Comparison of ENCODE assay signal across 33 cellular contexts in genomic region chr1:213604477-213604876, GRCh38.
"Had no signal": no experiment of that assay in that cellular context is flagged by ENCODE, and none has a peak within 500 bp of the region (broad histone marks: within the 10 kb centered on the region; RNA-seq: fewer than 3 reads in every experiment).

No MANE protein-coding gene starts in this region.

- H3K27ac ChIP-seq: ascending aorta, breast epithelium, cardiac muscle cell, epithelial cell of prostate, esophagus squamous epithelium, gastroesophageal sphincter, heart right ventricle, hepatocyte, VCaP had no signal

- FAIRE-seq: colon, endometrium, endothelial cell of umbilical vein, TTC549 had no signal

- H3K4me1 ChIP-seq: ascending aorta, breast epithelium, gastroesophageal sphincter had no signal

- H3K27me3 ChIP-seq: ascending aorta, breast epithelium, cardiac muscle cell, hepatocyte had no signal

- H3K9me3 ChIP-seq: ascending aorta, breast epithelium, esophagus squamous epithelium, gastroesophageal sphincter, heart right ventricle had no signal

- H3K4me3 ChIP-seq: ascending aorta, breast epithelium, cardiac muscle cell, esophagus squamous epithelium, gastroesophageal sphincter, heart right ventricle, hepatocyte had no signal

- H2AFZ ChIP-seq: hepatocyte had no signal

- H3K4me2 ChIP-seq: hepatocyte had no signal

- H3K36me3 ChIP-seq: ascending aorta, breast epithelium, cardiac muscle cell, esophagus squamous epithelium, gastroesophageal sphincter, heart right ventricle had no signal

- ATAC-seq: activated naive CD4-positive, alpha-beta T cell treated with anti-CD3 and anti-CD28 coated beads, Interleukin-2, amount 50 U/mL, for 72 hours; activated T-cell treated with anti-CD3 and anti-CD28 coated beads, Interleukin-2, amount 50 U/mL, for 72 hours; gastroesophageal sphincter; heart right ventricle; WTC11 had no signal

- DNase-seq: activated CD4-positive, alpha-beta memory T cell treated with anti-CD3 and anti-CD28 coated beads, Interleukin-2, amount 10 ng/mL, durations not matched to agents 7 days and 5 days; activated CD4-positive, alpha-beta T cell treated with anti-CD3 and anti-CD28 coated beads for 1 hour; activated CD4-positive, alpha-beta T cell treated with anti-CD3 and anti-CD28 coated beads for 4 hours; activated CD4-positive, alpha-beta T cell treated with anti-CD3 and anti-CD28 coated beads, Interleukin-2, amount 10 ng/mL, durations not matched to agents 7 days and 5 days; activated CD4-positive, alpha-beta T cell treated with anti-CD3 and anti-CD28 coated beads, Interleukin-2, amount 50 U/mL, for 4 hours; activated CD8-positive, alpha-beta memory T cell treated with anti-CD3 and anti-CD28 coated beads, Interleukin-2, amount 50 U/mL, for 48 hours; activated gamma-delta T cell; activated naive CD4-positive, alpha-beta T cell; activated naive CD4-positive, alpha-beta T cell treated with anti-CD3 and anti-CD28 coated beads, Interleukin-2, amount 10 ng/mL, durations not matched to agents 7 days and 5 days; activated naive CD8-positive, alpha-beta T cell treated with anti-CD3 and anti-CD28 coated beads, Interleukin-2, amount 10 ng/mL, durations not matched to agents 7 days and 5 days; activated T-cell treated with anti-CD3 and anti-CD28 coated beads for 4 hours; activated T-cell treated with anti-CD3 and anti-CD28 coated beads, Interleukin-2, amount 50 U/mL, for 24 hours; activated T-cell treated with anti-CD3 and anti-CD28 coated beads, Interleukin-2, amount 50 U/mL, for 72 hours; central memory CD4-positive, alpha-beta T cell; cortex of kidney; effector CD8-positive, alpha-beta T cell; esophagus squamous epithelium; foreskin melanocyte; heart right ventricle; T-helper 2 cell had no signal

- H3K79me2 ChIP-seq: hepatocyte had no signal
